ENCODE assay signal across 24 cellular contexts in genomic region chr20:44659931-44660330, GRCh38. TPM values are rescaled to one million over a fixed set of nuclear protein-coding genes. Genes with fewer than 3 reads are reported as not detected.
A peak's percentile ranks its signal among the peaks of the same experiment; 100 is the strongest.
DNase-seq lines count a peak whose midpoint lies in the region; ATAC-seq and TF ChIP-seq lines count a peak whose summit lies in the region.
"Had no signal": no experiment of that assay in that cellular context is flagged by ENCODE, and none has a peak within 500 bp of the region (broad histone marks: within the 10 kb centered on the region; RNA-seq: fewer than 3 reads in every experiment).

No MANE protein-coding gene starts in this region.

- DNase-seq in mammary epithelial cell (peak; percentile 29), breast epithelium (ENCODE audit: low spot score in 2 of 2) (no peak), foreskin keratinocyte (no peak), erythroblast (lab: John Stamatoyannopoulos, UW) (no peak), OCI-LY7 (ENCODE audit: low spot score) (no peak)
- DNase-seq: BE2C, DMS53, EL, GF-D8, H9, HFFc6, NCI-H1092 treated with DMSO at 0.1 percent for 48 hours, NCI-H1436 treated with DMSO at 0.1 percent for 48 hours, NCI-H2029, NCI-H2171, NCI-H524 treated with DMSO at 0.1 percent for 48 hours, NCI-H82, Peyer's patch, SJCRH30 had no signal

- no peaks in the 10 kb centered on the region for H3K36me3 ChIP-seq in mammary epithelial cell (ENCODE audit: insufficient read depth, low read length)
- H3K36me3 ChIP-seq in breast epithelium: no peaks in the 10 kb centered on the region
- no peaks in the 10 kb centered on the region for H3K36me3 ChIP-seq in OCI-LY7 (ENCODE audit: insufficient read depth, low read length)
- H3K36me3 ChIP-seq: BE2C, Peyer's patch, SJCRH30 had no signal

- H3K27ac ChIP-seq in mammary epithelial cell (ENCODE audit: insufficient read depth, low read depth, low read length): no peak overlapping the region
- H3K27ac ChIP-seq in breast epithelium: no peak overlapping the region
- no peak overlapping the region for H3K27ac ChIP-seq in foreskin keratinocyte
- H3K27ac ChIP-seq in OCI-LY7 (ENCODE audit: low read depth, low read length, poor library complexity, severe bottlenecking): no peak overlapping the region
- H3K27ac ChIP-seq: Peyer's patch, SJCRH30 had no signal

- H3K9ac ChIP-seq in mammary epithelial cell (ENCODE audit: insufficient read depth, low read length): no peak overlapping the region

- no peaks in the 10 kb centered on the region for H3K27me3 ChIP-seq in mammary epithelial cell (ENCODE audit: insufficient read depth, low read length)
- no peaks in the 10 kb centered on the region for H3K27me3 ChIP-seq in breast epithelium
- peaks cover 4% of the 10 kb centered on the region for H3K27me3 ChIP-seq in foreskin keratinocyte
- H3K27me3 ChIP-seq: Peyer's patch, SJCRH30 had no signal

- TF ChIP-seq CTCF in mammary epithelial cell (conservative IDR thresholded peaks at IDR 0.05 in 1 of 2, IDR thresholded peaks at IDR 0.05 in 1 of 2; ENCODE audit: extremely low read depth in 1 of 2, insufficient read depth in 1 of 2, low read depth in 1 of 2, low read length in 2 of 2): no peak
- TF ChIP-seq CTCF in breast epithelium (IDR thresholded peaks at IDR 0.05): no peak
- TF ChIP-seq CTCF in foreskin keratinocyte (conservative IDR thresholded peaks at IDR 0.05): no peak
- TF ChIP-seq CTCF in OCI-LY7 (conservative IDR thresholded peaks at IDR 0.05; ENCODE audit: low read length): no peak

- intact Hi-C loops in mammary epithelial cell (cut with micrococcal nuclease) (no loop called here), breast epithelium (cut with DNase I; ENCODE audit: low total_unique reads) (no loop called here), OCI-LY7 (cut with micrococcal nuclease; ENCODE audit: unreplicated experiment) (no loop called here)

- no peak for ATAC-seq in activated T-helper 17 cell treated with anti-CD3 and anti-CD28 coated beads, Interleukin-2, amount 50 U/mL, for 72 hours (replicated peaks)
- ATAC-seq in foreskin keratinocyte (peak; percentile 38), GM21619 (IDR thresholded peaks at IDR 0.05; ENCODE audit: unreplicated experiment) (no peak)
- ATAC-seq: HepG2, K562 had no signal

- no peaks in the 10 kb centered on the region for H3K9me2 ChIP-seq in OCI-LY7 (ENCODE audit: insufficient read depth, low read length)

- POLR2A ChIA-PET in OCI-LY7 (lab: Charles Lee): no interaction called here

- no peaks in the 10 kb centered on the region for H3K27me3 Mint-ChIP-seq in activated T-helper 17 cell treated with anti-CD3 and anti-CD28 coated beads, Interleukin-2, amount 50 U/mL, for 72 hours

- in situ Hi-C loops in mammary epithelial cell (cut with MboI; ENCODE audit: low sequenced_read_pairs in 2 of 2): no loop called here

- H4K20me1 ChIP-seq in mammary epithelial cell (ENCODE audit: insufficient read depth, low read length) (no peaks in the 10 kb centered on the region), OCI-LY7 (ENCODE audit: insufficient read depth, low read length) (no peaks in the 10 kb centered on the region)

- H2AFZ ChIP-seq in mammary epithelial cell (ENCODE audit: low read depth, low read length) (peak overlapping the region; percentile 55), OCI-LY7 (ENCODE audit: low read length) (no peak overlapping the region)

- CTCF ChIA-PET in mammary epithelial cell (lab: Charles Lee; ENCODE audit: low non-redundant PET) (no interaction called here), OCI-LY7 (lab: Charles Lee; ENCODE audit: unreplicated experiment) (no interaction called here)

- TF ChIP-seq POLR2A in breast epithelium (IDR thresholded peaks at IDR 0.05) (no peak), erythroblast (IDR thresholded peaks at IDR 0.05; ENCODE audit: low read length) (no peak)

- peak overlapping the region; percentile 41 for H3K27ac Mint-ChIP-seq in activated T-helper 17 cell treated with anti-CD3 and anti-CD28 coated beads, Interleukin-2, amount 50 U/mL, for 72 hours
- H3K27ac Mint-ChIP-seq: H9, HFFc6 had no signal

- 89% methylated on average over 1 of the region's 2 CpGs for WGBS in mammary epithelial cell (ENCODE audit: low coverage, missing lambda C conversion rate)

- peaks cover 6% of the 10 kb centered on the region for H3K4me1 Mint-ChIP-seq in activated T-helper 17 cell treated with anti-CD3 and anti-CD28 coated beads, Interleukin-2, amount 50 U/mL, for 72 hours

- H3K79me2 ChIP-seq in mammary epithelial cell (ENCODE audit: insufficient read depth, low read length): no peaks in the 10 kb centered on the region
- H3K79me2 ChIP-seq in OCI-LY7 (ENCODE audit: insufficient read depth, low read depth, low read length): no peaks in the 10 kb centered on the region

- H3K36me3 Mint-ChIP-seq in activated T-helper 17 cell treated with anti-CD3 and anti-CD28 coated beads, Interleukin-2, amount 50 U/mL, for 72 hours (ENCODE audit: low read depth): no peaks in the 10 kb centered on the region

- H3K9me3 ChIP-seq in mammary epithelial cell (replicated peaks; ENCODE audit: insufficient read depth, low read length) (no peaks in the 10 kb centered on the region), breast epithelium (no peaks in the 10 kb centered on the region), OCI-LY7 (ENCODE audit: low read length) (no peaks in the 10 kb centered on the region)
- H3K9me3 ChIP-seq: BE2C, Peyer's patch, SJCRH30 had no signal

- H3K4me3 Mint-ChIP-seq in activated T-helper 17 cell treated with anti-CD3 and anti-CD28 coated beads, Interleukin-2, amount 50 U/mL, for 72 hours: no peak overlapping the region
- H3K4me3 Mint-ChIP-seq: H9, HFFc6 had no signal

- H3K4me3 ChIP-seq in mammary epithelial cell (replicated peaks in 1 of 3; ENCODE audit: insufficient read depth in 1 of 3, low read depth in 2 of 3, low read length in 3 of 3) (no peak overlapping the region), breast epithelium (no peak overlapping the region), OCI-LY7 (ENCODE audit: low read depth, low read length, poor library complexity, severe bottlenecking) (no peak overlapping the region)
- H3K4me3 ChIP-seq: K562, Peyer's patch, SJCRH30 had no signal

- H3K4me2 ChIP-seq in mammary epithelial cell (ENCODE audit: insufficient read depth, low read depth, low read length) (no peak overlapping the region), OCI-LY7 (ENCODE audit: low read length) (no peak overlapping the region)

- H3K9me3 Mint-ChIP-seq in activated T-helper 17 cell treated with anti-CD3 and anti-CD28 coated beads, Interleukin-2, amount 50 U/mL, for 72 hours: no peaks in the 10 kb centered on the region

- dilution Hi-C loops in mammary epithelial cell (cut with HindIII; ENCODE audit: low sequenced_read_pairs): loop anchor here (5.0 kb wide), 2 partner anchors 43 to 92 kb away; no protein-coding TSS in a partner anchor

- no TSS peak for BruUV-seq in mammary epithelial cell (replicated peaks; lab: Mats Ljungman, UMichigan)
- no TSS peak for BruUV-seq in OCI-LY7 (replicated peaks; lab: Mats Ljungman, UMichigan)

- H3K4me1 ChIP-seq in mammary epithelial cell (ENCODE audit: insufficient read depth, low read length): peaks cover 7% of the 10 kb centered on the region
- no peaks in the 10 kb centered on the region for H3K4me1 ChIP-seq in breast epithelium
- peaks cover 4% of the 10 kb centered on the region for H3K4me1 ChIP-seq in foreskin keratinocyte
- peaks cover 10% of the 10 kb centered on the region for H3K4me1 ChIP-seq in OCI-LY7 (ENCODE audit: insufficient read depth, low read length, poor library complexity, severe bottlenecking)
- H3K4me1 ChIP-seq: BE2C, Peyer's patch had no signal

RNA-seq across cellular contexts. Expression of gene ADA, which starts 8.4 kb away (rescaled TPM):
- total RNA-seq in mammary epithelial cell: 10 to 100 TPM in 1 of 2 donors, 1 to 10 TPM in 1; 4.2 to 10.5 TPM
- 23.0 TPM for polyA plus RNA-seq in mammary epithelial cell
- 9.3 TPM for polyA minus RNA-seq in mammary epithelial cell
- total RNA-seq in breast epithelium: 10 to 100 TPM in 2 of 3 donors, 1 to 10 TPM in 1; 5.7 to 46.2 (median 11.5) TPM
- 10 to 100 TPM; 30.4 to 32.5 TPM for total RNA-seq in activated T-helper 17 cell treated with anti-CD3 and anti-CD28 coated beads, Interleukin-2, amount 50 U/mL, for 72 hours
- total RNA-seq in foreskin keratinocyte: 16.1 and 17.6 TPM in 2 replicates
- polyA plus RNA-seq in foreskin keratinocyte: 21.3 and 22.9 TPM in 2 replicates
- 67.0 and 78.2 TPM in 2 replicates for total RNA-seq in OCI-LY7 (2014; rRNA removed; shearing (Covaris generic))
- total RNA-seq in OCI-LY7 (2022): 142 and 158 TPM in 2 replicates

RNA-seq across cellular contexts. Expression of gene CCN5, which starts 55.2 kb away (rescaled TPM):
- total RNA-seq in mammary epithelial cell (under 1 TPM in 1 of 2 donors, not detected in 1; 0.67 TPM), breast epithelium (1,000 to 10,000 TPM in 1 of 3 donors, 10 to 100 TPM in 2; 16.1 to 1,283 (median 39.0) TPM), foreskin keratinocyte (not detected in 2 replicates), OCI-LY7 (2022) (not detected in 2 replicates)
- polyA plus RNA-seq in mammary epithelial cell (not detected), foreskin keratinocyte (not detected in 2 replicates)
- not detected for polyA minus RNA-seq in mammary epithelial cell
- not detected for total RNA-seq in activated T-helper 17 cell treated with anti-CD3 and anti-CD28 coated beads, Interleukin-2, amount 50 U/mL, for 72 hours
- not detected in 2 replicates for total RNA-seq in OCI-LY7 (2014; rRNA removed; shearing (Covaris generic))
- total RNA-seq: A673, H9, HepG2, K562, SJCRH30 had no signal
- polyA plus RNA-seq: K562 had no signal

Comparison
In these comparisons a context has a peak if more than half of its experiments do, and no peak if none do; other contexts are left out.
1. RNA of gene CCN5, which starts 55.2 kb away (total RNA-seq): 16.1 to 1,283 TPM in breast epithelium; 0.67 TPM in mammary epithelial cell, not detected in activated T-helper 17 cell treated with anti-CD3 and anti-CD28 coated beads, Interleukin-2, amount 50 U/mL, for 72 hours, not detected in foreskin keratinocyte and not detected in OCI-LY7; every median in the first group is over 10 times any median in the second.